In the genomic region with DNA sequence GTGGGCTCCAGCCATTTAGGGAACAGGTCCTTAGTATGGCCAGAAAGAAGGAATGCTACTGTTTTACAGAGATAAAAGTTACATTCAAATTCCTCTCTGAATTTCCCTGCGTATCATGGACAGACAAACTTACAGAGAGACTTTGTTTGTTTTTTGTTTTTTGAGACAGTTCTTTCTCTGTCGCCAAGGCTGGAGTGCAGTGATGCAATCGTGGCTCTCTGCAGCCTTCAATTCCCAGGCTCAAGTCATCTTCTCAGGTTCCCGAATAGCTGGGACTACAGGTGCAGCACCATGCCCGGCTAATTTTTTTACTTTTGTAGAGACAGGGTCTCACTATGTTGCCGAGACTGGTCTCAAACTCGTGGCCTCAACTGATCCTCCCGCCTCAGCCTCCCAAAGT, we compare ENCODE assay signal across 18 cellular contexts.
DNase-seq lines count a peak whose midpoint lies in the region; ATAC-seq and TF ChIP-seq lines count a peak whose summit lies in the region.
"Had no signal": no experiment of that assay in that cellular context is flagged by ENCODE, and none has a peak within 500 bp of the region (broad histone marks: within the 10 kb centered on the region; RNA-seq: fewer than 3 reads in every experiment).

No MANE protein-coding gene starts in this region.

- H3K9me3 Mint-ChIP-seq in activated T-cell treated with anti-CD3 and anti-CD28 coated beads, Interleukin-2, amount 50 U/mL, for 24 hours = no peaks in the 10 kb centered on the region
- no peaks in the 10 kb centered on the region for H3K9me3 Mint-ChIP-seq in dendritic cell treated with granulocyte-macrophage colony-stimulating factor and Interleukin-4, amounts not matched to agents 40 ng/mL and 50 ng/mL, for 4 days
- no peaks in the 10 kb centered on the region for H3K9me3 Mint-ChIP-seq in stimulated activated naive B cell treated with anti-CD40 and anti-IgM and Interleukin-4, amounts not matched to agents 10 μg/mL and 1 μg/mL and 100 μg/mL, for 72 hours
- H3K9me3 Mint-ChIP-seq: neural crest cell had no signal

- H3K4me2 ChIP-seq in hepatocyte = no peak overlapping the region

- H3K36me3 ChIP-seq in SK-N-MC (ENCODE audit: insufficient read depth, low read length) (no peaks in the 10 kb centered on the region), hepatocyte (replicated peaks; ENCODE audit: insufficient read depth, low read depth) (no peaks in the 10 kb centered on the region)
- H3K36me3 ChIP-seq: sigmoid colon, SJCRH30, stomach had no signal

- no peak overlapping the region for H3K4me3 ChIP-seq in SK-N-MC
- H3K4me3 ChIP-seq in hepatocyte = no peak overlapping the region
- H3K4me3 ChIP-seq: GM23248, lung, sigmoid colon, SJCRH30, stomach had no signal

- H3K4me1 ChIP-seq in hepatocyte (ENCODE audit: insufficient read depth) = peaks cover 14% of the 10 kb centered on the region
- H3K4me1 ChIP-seq: sigmoid colon, SJCRH30 had no signal

- H3K9me3 ChIP-seq in SK-N-MC (ENCODE audit: low read depth, low read length) = no peaks in the 10 kb centered on the region
- no peaks in the 10 kb centered on the region for H3K9me3 ChIP-seq in hepatocyte (ENCODE audit: low read depth)
- H3K9me3 ChIP-seq: sigmoid colon, SJCRH30, stomach had no signal

- WGBS in hepatocyte (ENCODE audit: low lambda C conversion rate, missing lambda C conversion rate) = 75% methylated on average over 8 of the region's 8 CpGs

- intact Hi-C loops in dendritic cell treated with granulocyte-macrophage colony-stimulating factor and Interleukin-4, amounts not matched to agents 40 ng/mL and 50 ng/mL, for 4 days (cut with micrococcal nuclease) = loop anchor here (5.0 kb wide), 1 partner anchor 35 kb away; no protein-coding TSS in a partner anchor

- H3K9me2 ChIP-seq in hepatocyte (replicated peaks; ENCODE audit: insufficient read depth) = no peaks in the 10 kb centered on the region

- no peak overlapping the region for H2AFZ ChIP-seq in hepatocyte
- H2AFZ ChIP-seq: GM23248 had no signal

- no peaks in the 10 kb centered on the region for H3K36me3 Mint-ChIP-seq in activated T-cell treated with anti-CD3 and anti-CD28 coated beads, Interleukin-2, amount 50 U/mL, for 24 hours (ENCODE audit: low read depth)
- no peaks in the 10 kb centered on the region for H3K36me3 Mint-ChIP-seq in dendritic cell treated with granulocyte-macrophage colony-stimulating factor and Interleukin-4, amounts not matched to agents 40 ng/mL and 50 ng/mL, for 4 days (ENCODE audit: low read depth)
- peaks cover 1 to 4% of the 10 kb centered on the region in 2 donors for H3K36me3 Mint-ChIP-seq in stimulated activated naive B cell treated with anti-CD40 and anti-IgM and Interleukin-4, amounts not matched to agents 10 μg/mL and 1 μg/mL and 100 μg/mL, for 72 hours
- H3K36me3 Mint-ChIP-seq: brain had no signal

- no peak overlapping the region for H3K9ac ChIP-seq in SK-N-MC (ENCODE audit: insufficient read length)
- H3K9ac ChIP-seq: GM23248 had no signal

- H4K20me1 ChIP-seq in hepatocyte (ENCODE audit: insufficient read depth, poor library complexity, severe bottlenecking) = no peaks in the 10 kb centered on the region

- peaks cover 55% of the 10 kb centered on the region for H3K4me1 Mint-ChIP-seq in activated T-cell treated with anti-CD3 and anti-CD28 coated beads, Interleukin-2, amount 50 U/mL, for 24 hours (ENCODE audit: low read depth)
- H3K4me1 Mint-ChIP-seq in dendritic cell treated with granulocyte-macrophage colony-stimulating factor and Interleukin-4, amounts not matched to agents 40 ng/mL and 50 ng/mL, for 4 days (ENCODE audit: low read depth) = peaks cover 48% of the 10 kb centered on the region
- H3K4me1 Mint-ChIP-seq in stimulated activated naive B cell treated with anti-CD40 and anti-IgM and Interleukin-4, amounts not matched to agents 10 μg/mL and 1 μg/mL and 100 μg/mL, for 72 hours = peaks cover 14 to 35% of the 10 kb centered on the region in 2 donors
- H3K4me1 Mint-ChIP-seq: brain, neural crest cell had no signal

- H3K27ac ChIP-seq in SK-N-MC (peak overlapping the region; percentile 96), hepatocyte (no peak overlapping the region)
- H3K27ac ChIP-seq: GM23248, sigmoid colon, SJCRH30, VCaP had no signal

- H3K27ac Mint-ChIP-seq in activated T-cell treated with anti-CD3 and anti-CD28 coated beads, Interleukin-2, amount 50 U/mL, for 24 hours = peak overlapping the region; percentile 93
- H3K27ac Mint-ChIP-seq in dendritic cell treated with granulocyte-macrophage colony-stimulating factor and Interleukin-4, amounts not matched to agents 40 ng/mL and 50 ng/mL, for 4 days = peak overlapping the region; percentile 43
- peak overlapping the region; percentile 74 for H3K27ac Mint-ChIP-seq in stimulated activated naive B cell treated with anti-CD40 and anti-IgM and Interleukin-4, amounts not matched to agents 10 μg/mL and 1 μg/mL and 100 μg/mL, for 72 hours

- H3K79me2 ChIP-seq in hepatocyte = no peaks in the 10 kb centered on the region

- H3K4me3 Mint-ChIP-seq in activated T-cell treated with anti-CD3 and anti-CD28 coated beads, Interleukin-2, amount 50 U/mL, for 24 hours = peak overlapping the region; percentile 56
- no peak overlapping the region for H3K4me3 Mint-ChIP-seq in dendritic cell treated with granulocyte-macrophage colony-stimulating factor and Interleukin-4, amounts not matched to agents 40 ng/mL and 50 ng/mL, for 4 days
- no peak overlapping the region for H3K4me3 Mint-ChIP-seq in stimulated activated naive B cell treated with anti-CD40 and anti-IgM and Interleukin-4, amounts not matched to agents 10 μg/mL and 1 μg/mL and 100 μg/mL, for 72 hours
- H3K4me3 Mint-ChIP-seq: neural crest cell had no signal

- TF ChIP-seq CTCF in hepatocyte (IDR thresholded peaks at IDR 0.05; ENCODE audit: poor library complexity) = no peak

- H3K27me3 Mint-ChIP-seq in activated T-cell treated with anti-CD3 and anti-CD28 coated beads, Interleukin-2, amount 50 U/mL, for 24 hours = no peaks in the 10 kb centered on the region
- peaks cover 7% of the 10 kb centered on the region for H3K27me3 Mint-ChIP-seq in dendritic cell treated with granulocyte-macrophage colony-stimulating factor and Interleukin-4, amounts not matched to agents 40 ng/mL and 50 ng/mL, for 4 days
- H3K27me3 Mint-ChIP-seq in stimulated activated naive B cell treated with anti-CD40 and anti-IgM and Interleukin-4, amounts not matched to agents 10 μg/mL and 1 μg/mL and 100 μg/mL, for 72 hours = no peaks in the 10 kb centered on the region

- H3K27me3 ChIP-seq in hepatocyte = no peaks in the 10 kb centered on the region
- H3K27me3 ChIP-seq: sigmoid colon, SJCRH30, stomach had no signal

- ATAC-seq in stimulated activated naive B cell treated with anti-CD40 and anti-IgM and Interleukin-4, amounts not matched to agents 10 μg/mL and 1 μg/mL and 100 μg/mL, for 72 hours (replicated peaks) = no peak
- ATAC-seq in GM21529 (IDR thresholded peaks at IDR 0.05; ENCODE audit: unreplicated experiment) = no peak

- DNase-seq in activated T-cell treated with anti-CD3 and anti-CD28 coated beads, Interleukin-2, amount 50 U/mL, for 24 hours = no peak
- DNase-seq in activated T-cell treated with anti-CD3 and anti-CD28 coated beads for 4 hours = no peak
- no peak for DNase-seq in SK-N-MC (ENCODE audit: low read depth, low spot score)
- no peak for DNase-seq in stimulated activated naive B cell treated with anti-CD40 and anti-IgM and Interleukin-4, amounts not matched to agents 10 μg/mL and 1 μg/mL and 100 μg/mL, for 72 hours
- DNase-seq in hepatocyte (ENCODE audit: low spot score) = no peak
- no peak for DNase-seq in epidermal melanocyte (ENCODE audit: insufficient read length, low spot score)
- DNase-seq: effector CD8-positive, alpha-beta T cell; GM23248; NCI-H1048; sigmoid colon; SJCRH30; stomach had no signal

Comparison
In these comparisons a context has a peak if more than half of its experiments do, and no peak if none do; other contexts are left out.
1. H3K27ac Mint-ChIP-seq: peak in every context shown above with its lines; median percentile 93 in activated T-cell treated with anti-CD3 and anti-CD28 coated beads, Interleukin-2, amount 50 U/mL, for 24 hours; 74 in stimulated activated naive B cell treated with anti-CD40 and anti-IgM and Interleukin-4, amounts not matched to agents 10 μg/mL and 1 μg/mL and 100 μg/mL, for 72 hours; 43 in dendritic cell treated with granulocyte-macrophage colony-stimulating factor and Interleukin-4, amounts not matched to agents 40 ng/mL and 50 ng/mL, for 4 days.